7 cellular contexts compared by ENCODE assay signal in the genomic region with DNA sequence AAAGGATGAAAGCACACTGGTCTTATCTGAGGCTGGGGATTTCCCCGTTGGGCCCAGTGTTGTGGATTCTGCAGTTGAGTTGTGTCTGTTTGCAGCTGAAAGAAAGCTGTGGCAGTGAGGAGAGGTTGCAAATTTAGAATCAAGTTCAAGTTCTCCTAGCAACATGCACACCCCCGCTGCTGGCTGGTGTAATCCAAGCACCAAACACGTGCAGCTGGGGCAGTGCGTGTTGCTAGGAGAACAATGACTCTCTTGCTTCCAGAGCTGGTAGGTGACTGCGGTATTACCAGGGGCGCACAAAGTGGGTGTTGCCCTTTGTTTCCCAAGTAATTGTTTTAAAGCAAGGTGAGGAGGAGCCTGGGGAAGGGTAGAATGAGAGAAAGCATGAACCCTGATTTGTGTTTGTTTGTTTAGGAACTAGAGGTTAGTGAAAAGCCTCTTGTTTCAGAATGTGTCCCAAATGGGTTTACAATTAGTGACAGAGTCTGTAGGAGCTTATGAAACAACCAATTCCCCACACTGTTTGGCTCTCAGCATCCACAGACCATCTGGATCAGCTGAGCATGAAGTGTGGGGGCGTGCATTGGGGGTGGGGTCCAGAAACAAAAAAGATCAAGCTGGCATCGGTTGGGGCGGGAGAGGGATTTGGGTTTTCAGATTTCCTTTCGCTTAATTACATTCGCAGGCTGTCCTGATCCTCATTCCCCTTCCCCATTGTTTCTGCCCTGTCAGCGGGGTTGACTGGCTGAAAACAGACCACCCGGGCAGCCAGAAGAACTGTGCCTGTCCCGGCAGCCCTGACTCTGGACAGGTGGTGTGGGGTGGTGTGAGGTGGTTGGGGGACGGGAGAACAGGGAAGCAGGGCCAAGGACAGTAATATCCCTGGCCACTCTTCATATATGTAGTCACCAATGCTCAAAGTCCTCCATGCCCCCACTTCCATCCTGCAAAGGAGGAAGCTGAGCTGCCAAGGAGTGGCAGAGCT.
DNase-seq lines count a peak whose midpoint lies in the region; ATAC-seq and TF ChIP-seq lines count a peak whose summit lies in the region.

No MANE protein-coding gene starts in this region.

- H3K9me3 ChIP-seq in iPS-18c (ENCODE audit: control insufficient read depth, insufficient read depth, low read length), result no peaks in the 10 kb centered on the region

- no peak for TF ChIP-seq CTCF in HFF-Myc (IDR thresholded peaks at IDR 0.05; ENCODE audit: low read depth, low read length, missing control alignments)

- ATAC-seq in HG03039 (IDR thresholded peaks at IDR 0.05; ENCODE audit: unreplicated experiment) (no peak), GM19324 (IDR thresholded peaks at IDR 0.05; ENCODE audit: low FRiP score, unreplicated experiment) (no peak)

- H3K4me3 ChIP-seq in HFF-Myc (replicated peaks; ENCODE audit: low read depth, low read length) (no peak overlapping the region), iPS-18c (ENCODE audit: insufficient read depth, low read depth, low read length) (peak overlapping the region; percentile 5; the same call in 1 of the 2 replicates)

- peak; percentile 61 for DNase-seq in HFF-Myc (ENCODE audit: extremely low read depth, low read depth)
- DNase-seq in NCI-H526 treated with DMSO at 0.1 percent for 48 hours (lab: John Stamatoyannopoulos, UW), result peak; percentile 24
- peak; percentile 52 for DNase-seq in amniotic epithelial cell (ENCODE audit: low read depth)
- DNase-seq in stimulated activated CD4-positive, alpha-beta T cell treated with anti-CD3 and anti-CD28 coated beads, Interleukin-4, amount 100 ng/mL, for 24 hours, result peak; percentile 43
